Comparison of ENCODE assay signal across 8 cellular contexts in the genomic region with DNA sequence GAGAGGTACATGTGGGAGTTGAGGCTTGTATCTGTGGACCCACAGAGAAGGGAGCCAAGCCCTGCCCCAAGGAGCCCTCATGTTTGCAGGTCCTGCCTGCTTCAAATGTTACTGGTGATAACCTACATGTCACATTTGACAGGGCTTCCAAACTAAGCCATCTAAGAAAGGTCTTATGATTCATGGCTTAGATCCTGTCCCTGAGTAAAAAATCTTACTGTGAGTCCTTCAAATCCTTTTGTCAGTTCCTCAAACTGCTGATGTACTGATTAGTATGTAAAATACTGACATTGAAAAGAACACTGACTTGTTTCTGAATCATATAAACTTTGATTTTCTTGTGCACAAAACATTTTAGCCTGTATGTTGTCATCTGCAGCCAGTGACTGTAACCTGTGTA. TPM values are rescaled to one million over a fixed set of nuclear protein-coding genes. Genes with fewer than 3 reads are reported as not detected.
A peak's percentile ranks its signal among the peaks of the same experiment; 100 is the strongest.
DNase-seq lines count a peak whose midpoint lies in the region; ATAC-seq, FAIRE-seq and TF ChIP-seq lines count a peak whose summit lies in the region.

No MANE protein-coding gene starts in this region.

- peak overlapping the region; percentile 97 for H3K4me2 ChIP-seq in keratinocyte (ENCODE audit: control insufficient read depth, extremely low read depth, insufficient read depth, low read depth, low read length)

- TF ChIP-seq CTCF in natural killer cell (IDR thresholded peaks at IDR 0.05): no peak
- TF ChIP-seq CTCF in keratinocyte (optimal IDR thresholded peaks at IDR 0.05 in 1 of 3, IDR thresholded peaks at IDR 0.05 in 1 of 3, conservative IDR thresholded peaks at IDR 0.05 in 1 of 3; ENCODE audit: extremely low read depth in 1 of 3, insufficient read depth in 2 of 3, low read length in 3 of 3): no peak
- TF ChIP-seq CTCF in uterus (IDR thresholded peaks at IDR 0.05): no peak

- H3K9me3 ChIP-seq in keratinocyte (ENCODE audit: control insufficient read depth, low read depth, low read length) (no peaks in the 10 kb centered on the region), uterus (no peaks in the 10 kb centered on the region)

- H3K27me3 Mint-ChIP-seq in natural killer cell treated with Interleukin-12 subunit alpha and Interleukin-12 subunit beta and Interleukin-15 and Interleukin-18, amount 100 ng/mL, for 72 hours: no peaks in the 10 kb centered on the region
- H3K27me3 Mint-ChIP-seq in natural killer cell (ENCODE audit: low read depth in 2 of 2): no peaks in the 10 kb centered on the region
- H3K27me3 Mint-ChIP-seq in activated T-helper 1 cell treated with anti-CD3 and anti-CD28 coated beads, Interleukin-12 subunit alpha, Interleukin-12 subunit beta, Interleukin-2, Interleukin-4 antibody, amounts not matched to agents 30 ng/mL and 10 ng/mL and 1 ng/mL, durations not matched to agents 14 hours and 24 hours and 36 hours (ENCODE audit: insufficient read depth): no peaks in the 10 kb centered on the region

- ATAC-seq in natural killer cell treated with Interleukin-12 subunit alpha and Interleukin-12 subunit beta and Interleukin-15 and Interleukin-18, amount 100 ng/mL, for 72 hours: no peak
- no peak for ATAC-seq in natural killer cell
- no peak for ATAC-seq in HG02678 (IDR thresholded peaks at IDR 0.05; ENCODE audit: unreplicated experiment)

- FAIRE-seq in keratinocyte (lab: Jason Lieb, UNC): no peak

- peaks cover 7% of the 10 kb centered on the region for H4K20me1 ChIP-seq in keratinocyte (ENCODE audit: control insufficient read depth, extremely low read depth, insufficient read depth, low read length)

- no peaks in the 10 kb centered on the region for H3K9me3 Mint-ChIP-seq in natural killer cell treated with Interleukin-12 subunit alpha and Interleukin-12 subunit beta and Interleukin-15 and Interleukin-18, amount 100 ng/mL, for 72 hours
- H3K9me3 Mint-ChIP-seq in natural killer cell: no peaks in the 10 kb centered on the region
- H3K9me3 Mint-ChIP-seq in activated T-helper 1 cell treated with anti-CD3 and anti-CD28 coated beads, Interleukin-12 subunit alpha, Interleukin-12 subunit beta, Interleukin-2, Interleukin-4 antibody, amounts not matched to agents 30 ng/mL and 10 ng/mL and 1 ng/mL, durations not matched to agents 14 hours and 24 hours and 36 hours: peaks cover 6% of the 10 kb centered on the region

- H3K9me1 ChIP-seq in keratinocyte (ENCODE audit: control insufficient read depth, extremely low read depth, insufficient read depth, low read length): peaks cover 6% of the 10 kb centered on the region

- peaks cover 14 to 16% of the 10 kb centered on the region in 2 donors for H3K4me1 Mint-ChIP-seq in natural killer cell treated with Interleukin-12 subunit alpha and Interleukin-12 subunit beta and Interleukin-15 and Interleukin-18, amount 100 ng/mL, for 72 hours (ENCODE audit: low read depth in 2 of 2)
- peaks cover 10 to 17% of the 10 kb centered on the region in 2 donors for H3K4me1 Mint-ChIP-seq in natural killer cell
- H3K4me1 Mint-ChIP-seq in activated T-helper 1 cell treated with anti-CD3 and anti-CD28 coated beads, Interleukin-12 subunit alpha, Interleukin-12 subunit beta, Interleukin-2, Interleukin-4 antibody, amounts not matched to agents 30 ng/mL and 10 ng/mL and 1 ng/mL, durations not matched to agents 14 hours and 24 hours and 36 hours (ENCODE audit: low read depth): peaks cover 8% of the 10 kb centered on the region

- H3K36me3 ChIP-seq in keratinocyte (ENCODE audit: control insufficient read depth in 2 of 2, extremely low read depth in 1 of 2, insufficient read depth in 2 of 2, low read length in 2 of 2): no peaks in the 10 kb centered on the region
- H3K36me3 ChIP-seq in uterus: no peaks in the 10 kb centered on the region

- no peak for DNase-seq in natural killer cell treated with Interleukin-12 subunit alpha and Interleukin-12 subunit beta and Interleukin-15 and Interleukin-18, amount 100 ng/mL, for 72 hours (ENCODE audit: low spot score)
- DNase-seq in natural killer cell: no peak
- no peak for DNase-seq in activated T-helper 1 cell treated with anti-CD3 and anti-CD28 coated beads, Interleukin-12 subunit alpha, Interleukin-12 subunit beta, Interleukin-2, Interleukin-4 antibody, amounts not matched to agents 30 ng/mL and 10 ng/mL and 1 ng/mL, durations not matched to agents 14 hours and 24 hours and 36 hours (ENCODE audit: low spot score)
- DNase-seq in keratinocyte (ENCODE audit: low read depth, low spot score): no peak
- no peak for DNase-seq in uterus
- DNase-seq in GF-D8 (lab: John Stamatoyannopoulos, UW): no peak
- no peak for DNase-seq in amygdala (lab: John Stamatoyannopoulos, UW)

- intact Hi-C loops in natural killer cell (cut with micrococcal nuclease): loop anchor here (5.0 kb wide), 2 partner anchors 345 to 385 kb away; a partner anchor contains a TSS
- intact Hi-C loops in activated T-helper 1 cell treated with anti-CD3 and anti-CD28 coated beads, Interleukin-12 subunit alpha, Interleukin-12 subunit beta, Interleukin-2, Interleukin-4 antibody, amounts not matched to agents 30 ng/mL and 10 ng/mL and 1 ng/mL, durations not matched to agents 14 hours and 24 hours and 36 hours (cut with micrococcal nuclease): loop anchor here (1.0 to 5.0 kb wide), 9 partner anchors 55 to 1105 kb away; a partner anchor contains a TSS
- intact Hi-C loops in uterus (cut with DNase I; ENCODE audit: low total_unique reads): no loop called here

- H3K9ac ChIP-seq in keratinocyte (ENCODE audit: control insufficient read depth, extremely low read depth, insufficient read depth, low read length): peak overlapping the region; percentile 95

- H3K4me1 ChIP-seq in keratinocyte (ENCODE audit: control insufficient read depth, extremely low read depth, insufficient read depth, low read length) (peaks cover 42% of the 10 kb centered on the region), uterus (peaks cover 0 to 8% of the 10 kb centered on the region in 2 donors)

- no peaks in the 10 kb centered on the region for H3K36me3 Mint-ChIP-seq in natural killer cell treated with Interleukin-12 subunit alpha and Interleukin-12 subunit beta and Interleukin-15 and Interleukin-18, amount 100 ng/mL, for 72 hours
- no peaks in the 10 kb centered on the region for H3K36me3 Mint-ChIP-seq in natural killer cell
- no peaks in the 10 kb centered on the region for H3K36me3 Mint-ChIP-seq in activated T-helper 1 cell treated with anti-CD3 and anti-CD28 coated beads, Interleukin-12 subunit alpha, Interleukin-12 subunit beta, Interleukin-2, Interleukin-4 antibody, amounts not matched to agents 30 ng/mL and 10 ng/mL and 1 ng/mL, durations not matched to agents 14 hours and 24 hours and 36 hours (ENCODE audit: low read depth)

- peak overlapping the region; percentile 73 for H2AFZ ChIP-seq in keratinocyte (ENCODE audit: control insufficient read depth, low read length)

- peaks cover 43% of the 10 kb centered on the region for H3K79me2 ChIP-seq in keratinocyte (ENCODE audit: control insufficient read depth, insufficient read depth, low read length)

- dilution Hi-C loops in keratinocyte (cut with MboI; ENCODE audit: extremely low pct_ligation_motif_present, low sequenced_read_pairs): no loop called here

- TF ChIP-seq POLR2A in uterus (IDR thresholded peaks at IDR 0.05): no peak

- H3K27ac ChIP-seq in keratinocyte (ENCODE audit: control insufficient read depth, insufficient read depth, low read length) (peak overlapping the region; percentile 95), uterus (peak overlapping the region; percentile 92 to 95)

- peak overlapping the region; percentile 56 for H3K4me3 Mint-ChIP-seq in natural killer cell treated with Interleukin-12 subunit alpha and Interleukin-12 subunit beta and Interleukin-15 and Interleukin-18, amount 100 ng/mL, for 72 hours
- no peak overlapping the region for H3K4me3 Mint-ChIP-seq in natural killer cell
- no peak overlapping the region for H3K4me3 Mint-ChIP-seq in activated T-helper 1 cell treated with anti-CD3 and anti-CD28 coated beads, Interleukin-12 subunit alpha, Interleukin-12 subunit beta, Interleukin-2, Interleukin-4 antibody, amounts not matched to agents 30 ng/mL and 10 ng/mL and 1 ng/mL, durations not matched to agents 14 hours and 24 hours and 36 hours

- H3K4me3 ChIP-seq in keratinocyte (ENCODE audit: control insufficient read depth in 2 of 3, extremely low read depth in 1 of 3, insufficient read depth in 2 of 3, low read depth in 1 of 3, low read length in 3 of 3): peak overlapping the region in 2 of 3 experiments; percentile 93 to 97
- peak overlapping the region; percentile 68 to 78 for H3K4me3 ChIP-seq in uterus

- H3K27me3 ChIP-seq in keratinocyte (ENCODE audit: control insufficient read depth, extremely low read depth, insufficient read depth, low read length) (no peaks in the 10 kb centered on the region), uterus (no peaks in the 10 kb centered on the region)

- peak overlapping the region in 1 of 2 donors; percentile 89 for H3K27ac Mint-ChIP-seq in natural killer cell treated with Interleukin-12 subunit alpha and Interleukin-12 subunit beta and Interleukin-15 and Interleukin-18, amount 100 ng/mL, for 72 hours
- peak overlapping the region in 1 of 2 donors; percentile 1 for H3K27ac Mint-ChIP-seq in natural killer cell
- H3K27ac Mint-ChIP-seq in activated T-helper 1 cell treated with anti-CD3 and anti-CD28 coated beads, Interleukin-12 subunit alpha, Interleukin-12 subunit beta, Interleukin-2, Interleukin-4 antibody, amounts not matched to agents 30 ng/mL and 10 ng/mL and 1 ng/mL, durations not matched to agents 14 hours and 24 hours and 36 hours: peak overlapping the region; percentile 88

RNA-seq across cellular contexts. Expression of a gene that starts 1.0 kb away (rescaled TPM):
- 10 to 100 TPM; 16.5 to 25.5 TPM for total RNA-seq in natural killer cell treated with Interleukin-12 subunit alpha and Interleukin-12 subunit beta and Interleukin-15 and Interleukin-18, amount 100 ng/mL, for 72 hours
- total RNA-seq in natural killer cell (10 to 100 TPM in 2 of 3 donors, 1 to 10 TPM in 1; 8.6 to 13.6 (median 13.4) TPM), uterus (10 to 100 TPM in 3 of 4 donors, 1 to 10 TPM in 1; 4.1 to 37.9 (median 15.1) TPM)
- 20.8 and 21.9 TPM in 2 replicates for total RNA-seq in activated T-helper 1 cell treated with anti-CD3 and anti-CD28 coated beads, Interleukin-12 subunit alpha, Interleukin-12 subunit beta, Interleukin-2, Interleukin-4 antibody, amounts not matched to agents 30 ng/mL and 10 ng/mL and 1 ng/mL, durations not matched to agents 14 hours and 24 hours and 36 hours
- 50.3 to 67.1 TPM (median 58.5 TPM) in 3 replicates for polyA plus RNA-seq in keratinocyte
- 21.1 TPM for polyA plus RNA-seq in keratinocyte (2011; ENCODE audit: low read depth)
- 32.5 and 51.0 TPM in 2 replicates for polyA plus RNA-seq in keratinocyte (2011; cell fraction: cytosol; rRNA removed)
- 70.3 and 70.8 TPM in 2 replicates for polyA plus RNA-seq in keratinocyte (2011; cell fraction: nucleus; rRNA removed)
- polyA plus RNA-seq in keratinocyte (2012; ENCODE audit: low replicate concordance): 25.7 and 43.4 TPM in 2 replicates
- polyA minus RNA-seq in keratinocyte: 40.7 to 138 TPM (median 115 TPM) in 3 replicates
- polyA minus RNA-seq in keratinocyte (2011; cell fraction: cytosol; rRNA and poly(A)+ RNA removed): 71.6 TPM
- polyA minus RNA-seq in keratinocyte (2011; cell fraction: nucleus; rRNA and poly(A)+ RNA removed): 117 and 181 TPM in 2 replicates
